In genomic region chr14:63642229-63642611, GRCh38 we compare ENCODE assay signal across 8 cellular contexts. TPM values are rescaled to one million over a fixed set of nuclear protein-coding genes. Genes with fewer than 3 reads are reported as not detected.
DNase-seq lines count a peak whose midpoint lies in the region; ATAC-seq, FAIRE-seq and TF ChIP-seq lines count a peak whose summit lies in the region.

No MANE protein-coding gene starts in this region.

- H3K27ac ChIP-seq in ascending aorta (peak overlapping the region; percentile 93 to 94), rectal smooth muscle tissue (ENCODE audit: low read depth, low read length) (peak overlapping the region; percentile 97), vagina (peak overlapping the region; percentile 95)

- peak; percentile 62 for ATAC-seq in HG02852 (IDR thresholded peaks at IDR 0.05; ENCODE audit: unreplicated experiment)

- H3K4me3 ChIP-seq in ascending aorta (peak overlapping the region; percentile 79 to 83), rectal smooth muscle tissue (ENCODE audit: low read length) (peak overlapping the region; percentile 90), vagina (peak overlapping the region; percentile 62 to 70)

- TF ChIP-seq CTCF in ascending aorta (IDR thresholded peaks at IDR 0.05) (no peak), vagina (IDR thresholded peaks at IDR 0.05) (no peak)

- no peak overlapping the region for H3K9ac ChIP-seq in rectal smooth muscle tissue (ENCODE audit: low read length)

- no peak for TF ChIP-seq POLR2A in GM12892 (IDR thresholded peaks at IDR 0.05; ENCODE audit: low read depth, low read length)
- TF ChIP-seq POLR2A in vagina (IDR thresholded peaks at IDR 0.05): no peak

- FAIRE-seq in GM12892 (lab: Jason Lieb, UNC): no peak

- peaks cover 3 to 11% of the 10 kb centered on the region in 2 donors for H3K4me1 ChIP-seq in ascending aorta
- H3K4me1 ChIP-seq in rectal smooth muscle tissue (ENCODE audit: control insufficient read depth, insufficient read depth, low read length): peaks cover 3% of the 10 kb centered on the region
- peaks cover 19% of the 10 kb centered on the region for H3K4me1 ChIP-seq in vagina

- H3K36me3 ChIP-seq in ascending aorta (no peaks in the 10 kb centered on the region), rectal smooth muscle tissue (ENCODE audit: control insufficient read depth, insufficient read depth, low read length) (no peaks in the 10 kb centered on the region), vagina (no peaks in the 10 kb centered on the region)

- DNase-seq in GM12892 (ENCODE audit: insufficient read length): peak; percentile 58
- DNase-seq in NCI-H1436 treated with DMSO at 0.1 percent for 48 hours (lab: John Stamatoyannopoulos, UW): peak; percentile 92
- DNase-seq in SW480 (ENCODE audit: low spot score): peak; percentile 94
- peak; percentile 62 to 93 for DNase-seq in ascending aorta (ENCODE audit: low spot score in 2 of 2)
- DNase-seq in hepatic stellate cell (ENCODE audit: low spot score): peak; percentile 89
- peak in 1 of 2 donors; percentile 94 for DNase-seq in vagina (ENCODE audit: extremely low spot score in 2 of 2)

- H3K27me3 ChIP-seq in ascending aorta (no peaks in the 10 kb centered on the region), rectal smooth muscle tissue (ENCODE audit: control insufficient read depth, insufficient read depth, low read length) (no peaks in the 10 kb centered on the region), vagina (no peaks in the 10 kb centered on the region)

- intact Hi-C loops in ascending aorta (cut with DNase I) (loop anchor here (2.0 to 10.0 kb wide), 3 partner anchors 85 to 1273 kb away; partner anchors contain the start of genes CHURC1, ZBTB1 and ZBTB25), vagina (cut with DNase I) (loop anchor here (5.0 kb wide), 1 partner anchor 100 kb away; the partner anchor contains the start of gene PPP2R5E)

- H3K9me3 ChIP-seq in ascending aorta (no peaks in the 10 kb centered on the region), vagina (no peaks in the 10 kb centered on the region)

RNA-seq across cellular contexts. Expression of gene WDR89, which starts 0.5 kb away (rescaled TPM):
- 17.8 TPM for polyA plus RNA-seq in GM12892 (2012; ENCODE audit: missing spikeins)
- total RNA-seq in ascending aorta: not detected
- total RNA-seq in vagina: 7.4 TPM
